ENCODE assay signal across 8 cellular contexts in the genomic region with DNA sequence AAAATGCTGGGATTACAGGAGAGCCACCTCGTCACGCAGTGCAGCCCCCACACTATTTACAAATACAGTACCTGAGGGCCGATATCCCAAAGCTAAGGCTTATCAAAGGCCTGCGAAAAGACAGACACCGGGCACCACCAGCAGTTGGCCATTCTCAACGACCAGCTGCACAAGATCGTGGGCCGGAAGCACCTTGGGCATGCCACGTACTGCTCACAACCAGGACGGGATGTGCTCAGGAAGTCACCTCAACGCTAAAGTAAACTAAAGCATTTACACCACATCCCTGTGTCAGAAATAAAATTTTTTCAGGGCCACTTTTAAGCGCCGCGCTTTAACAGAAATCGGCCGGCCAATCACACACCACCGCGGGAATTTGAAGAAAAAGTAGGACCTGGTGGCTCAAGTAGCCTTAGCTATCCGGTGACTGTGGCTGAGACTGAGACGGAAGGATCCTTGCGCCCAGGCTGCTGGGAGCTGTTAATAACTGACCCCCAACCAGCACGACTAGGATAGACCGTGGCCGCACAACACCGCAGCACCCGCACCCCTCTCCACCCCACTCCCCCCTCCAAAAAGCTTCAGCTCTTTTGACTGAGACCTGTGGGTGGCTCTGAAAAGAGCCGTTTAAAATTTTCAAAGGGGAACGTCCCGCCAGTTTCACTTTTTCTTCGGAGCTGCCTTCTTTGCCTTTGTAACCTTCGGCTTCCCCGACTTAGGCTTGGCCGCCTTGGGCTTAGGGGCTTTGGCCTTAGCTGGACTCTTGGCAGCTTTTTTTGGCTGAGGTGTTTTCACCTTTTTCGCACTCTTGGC.
DNase-seq lines count a peak whose midpoint lies in the region; ATAC-seq and TF ChIP-seq lines count a peak whose summit lies in the region.

No MANE protein-coding gene starts in this region.

- ATAC-seq in HG02623 (IDR thresholded peaks at IDR 0.05; ENCODE audit: unreplicated experiment) = peak; percentile 34

- no peak for TF ChIP-seq POLR2A in tibial nerve (IDR thresholded peaks at IDR 0.05)

- H3K4me3 Mint-ChIP-seq in nephron progenitor cell = peak overlapping the region; percentile 93

- 1% methylated on average over 34 of the region's 34 CpGs for WGBS in tibial nerve, 2 donors

- peak in 1 of 2 donors; percentile 13 for TF ChIP-seq EP300 in tibial nerve (IDR thresholded peaks at IDR 0.05)

- H3K4me1 Mint-ChIP-seq in nephron progenitor cell = peaks cover 39% of the 10 kb centered on the region

- H3K27me3 ChIP-seq in tibial nerve = peaks cover 5 to 93% of the 10 kb centered on the region in 2 donors

- DNase-seq in NCI-H774 (lab: John Stamatoyannopoulos, UW) = peak; percentile 49
- peak; percentile 68 for DNase-seq in activated T-cell treated with anti-CD3 and anti-CD28 coated beads for 48 hours (ENCODE audit: low read depth)
- DNase-seq in fibroblast of mammary gland (ENCODE audit: low read depth) = no peak
- no peak for DNase-seq in nephron progenitor cell
- no peak for DNase-seq in tibial nerve (ENCODE audit: low spot score in 2 of 2)
- no peak for DNase-seq in NCI-H526 treated with DMSO at 0.1 percent for 48 hours (lab: John Stamatoyannopoulos, UW)

- no peak for TF ChIP-seq CTCF in GM12875 (IDR thresholded peaks at IDR 0.05; ENCODE audit: borderline replicate concordance, insufficient read depth, low read depth, low read length)
- TF ChIP-seq CTCF in fibroblast of mammary gland (conservative IDR thresholded peaks at IDR 0.05; ENCODE audit: control insufficient read depth, insufficient read depth, low read depth, low read length) = no peak
- TF ChIP-seq CTCF in nephron progenitor cell (IDR thresholded peaks at IDR 0.05) = no peak
- TF ChIP-seq CTCF in tibial nerve (IDR thresholded peaks at IDR 0.05) = no peak

- peaks cover 0 to 24% (median 6%) of the 10 kb centered on the region in 4 donors for H3K4me1 ChIP-seq in tibial nerve

- H3K9me3 Mint-ChIP-seq in nephron progenitor cell = no peaks in the 10 kb centered on the region

- H3K27ac Mint-ChIP-seq in nephron progenitor cell = peak overlapping the region; percentile 97

- H3K27me3 Mint-ChIP-seq in nephron progenitor cell (ENCODE audit: low read depth, poor library complexity) = no peaks in the 10 kb centered on the region

- H3K36me3 ChIP-seq in tibial nerve = no peaks in the 10 kb centered on the region

- peak overlapping the region in 3 of 4 donors; percentile 73 to 88 (median 76) for H3K27ac ChIP-seq in tibial nerve

- H3K4me3 ChIP-seq in GM12875 (ENCODE audit: low read depth, low read length) = peak overlapping the region; percentile 60
- H3K4me3 ChIP-seq in fibroblast of mammary gland (ENCODE audit: control insufficient read depth, low read depth, low read length) = peak overlapping the region; percentile 49
- peak overlapping the region; percentile 33 to 62 (median 52) for H3K4me3 ChIP-seq in tibial nerve

- no peaks in the 10 kb centered on the region for H3K36me3 Mint-ChIP-seq in nephron progenitor cell (ENCODE audit: low read depth)

- peaks cover 0 to 2% (median 0%) of the 10 kb centered on the region in 4 donors for H3K9me3 ChIP-seq in tibial nerve

Comparison
In these comparisons a context has a peak if more than half of its experiments do, and no peak if none do; other contexts are left out.
1. DNase-seq: peak in NCI-H774 (single experiment) and activated T-cell treated with anti-CD3 and anti-CD28 coated beads for 48 hours (single experiment); none in fibroblast of mammary gland (single experiment), nephron progenitor cell (single experiment), tibial nerve (0 of 2) and NCI-H526 treated with DMSO at 0.1 percent for 48 hours (single experiment).
2. Peak in every context shown above with its lines, with median percentiles within 50 percentile points of each other: H3K4me3 ChIP-seq.